In the genomic region with DNA sequence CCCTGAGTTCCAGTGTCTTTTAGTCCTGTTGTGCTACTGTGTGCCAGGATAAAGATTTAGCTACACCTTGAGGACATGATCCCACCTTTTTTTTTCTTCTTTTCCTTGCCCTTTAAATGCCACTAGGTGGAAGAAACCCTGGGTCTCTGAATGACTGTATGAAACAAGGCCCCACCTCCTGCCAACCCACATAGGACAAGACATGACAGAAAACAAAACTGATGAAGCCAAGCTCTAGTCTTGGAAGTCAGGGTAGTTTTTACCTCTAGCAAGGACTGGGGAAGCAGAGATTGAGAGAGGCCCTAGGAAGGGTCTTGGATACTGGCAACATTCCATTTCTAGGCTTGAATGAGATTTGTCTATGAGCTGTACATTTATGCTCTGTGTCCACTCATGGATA, we compare ENCODE assay signal across 28 cellular contexts.
"Had no signal": no experiment of that assay in that cellular context is flagged by ENCODE, and none has a peak within 500 bp of the region (broad histone marks: within the 10 kb centered on the region; RNA-seq: fewer than 3 reads in every experiment).

No MANE protein-coding gene starts in this region.

- ATAC-seq: activated CD4-positive, CD25-positive, alpha-beta regulatory T cell treated with anti-CD3 and anti-CD28 coated beads, Interleukin-2, amount 50 U/mL, for 24 hours; body of pancreas; gastroesophageal sphincter; heart right ventricle; T-helper 17 cell had no signal

- H3K27me3 Mint-ChIP-seq: activated CD4-positive, alpha-beta T cell treated with anti-CD3 and anti-CD28 coated beads, Interleukin-2, amount 10 ng/mL, durations not matched to agents 24 days and 14 days had no signal

- H3K36me3 Mint-ChIP-seq: activated naive CD4-positive, alpha-beta T cell treated with anti-CD3 and anti-CD28 coated beads, Interleukin-2, amount 50 U/mL, for 24 hours had no signal

- H3K4me1 Mint-ChIP-seq: activated B cell treated with CpG ODN at 0.5 μM for 24 hours; activated CD4-positive, alpha-beta memory T cell treated with anti-CD3 and anti-CD28 coated beads, Interleukin-2, amount 10 ng/mL, durations not matched to agents 7 days and 5 days; activated CD4-positive, alpha-beta T cell treated with anti-CD3 and anti-CD28 coated beads, Interleukin-2, amount 10 ng/mL, durations not matched to agents 24 days and 14 days; activated naive CD4-positive, alpha-beta T cell treated with anti-CD3 and anti-CD28 coated beads, Interleukin-2, amount 50 U/mL, for 24 hours had no signal

- DNase-seq: activated B cell treated with CpG ODN at 0.5 μM for 24 hours; activated CD4-positive, alpha-beta memory T cell treated with anti-CD3 and anti-CD28 coated beads, Interleukin-2, amount 10 ng/mL, durations not matched to agents 7 days and 5 days; activated CD4-positive, alpha-beta T cell treated with anti-CD3 and anti-CD28 coated beads, Interleukin-2, amount 10 ng/mL, durations not matched to agents 24 days and 14 days; activated CD4-positive, alpha-beta T cell treated with anti-CD3 and anti-CD28 coated beads, Interleukin-2, amount 50 U/mL, for 4 hours; activated CD8-positive, alpha-beta memory T cell treated with anti-CD3 and anti-CD28 coated beads, Interleukin-2, amount 50 U/mL, for 48 hours; activated effector memory CD4-positive, alpha-beta T cell treated with Interleukin-2 at 50 U/mL for 16 hours; activated gamma-delta T cell treated with Interleukin-2 at 50 U/mL for 16 hours; activated naive CD4-positive, alpha-beta T cell treated with anti-CD3 and anti-CD28 coated beads for 36 hours; activated T-cell treated with anti-CD3 and anti-CD28 coated beads for 4 hours; activated T-cell treated with anti-CD3 and anti-CD28 coated beads, Interleukin-2, amount 50 U/mL, for 24 hours; activated T-cell treated with anti-CD3 and anti-CD28 coated beads, Interleukin-2, amount 50 U/mL, for 72 hours; adrenal gland; amygdala; aorta; body of pancreas; colonic mucosa; effector CD8-positive, alpha-beta T cell; esophagus squamous epithelium; foreskin melanocyte; heart right ventricle; T-helper 1 cell; T-helper 17 cell; T1000; WERI-Rb-1 had no signal

- H3K9me3 Mint-ChIP-seq: activated B cell treated with CpG ODN at 0.5 μM for 24 hours; activated CD4-positive, alpha-beta memory T cell treated with anti-CD3 and anti-CD28 coated beads, Interleukin-2, amount 10 ng/mL, durations not matched to agents 7 days and 5 days; activated CD4-positive, alpha-beta T cell treated with anti-CD3 and anti-CD28 coated beads, Interleukin-2, amount 10 ng/mL, durations not matched to agents 24 days and 14 days; activated naive CD4-positive, alpha-beta T cell treated with anti-CD3 and anti-CD28 coated beads for 36 hours; activated naive CD4-positive, alpha-beta T cell treated with anti-CD3 and anti-CD28 coated beads, Interleukin-2, amount 50 U/mL, for 24 hours; activated T-cell treated with anti-CD3 and anti-CD28 coated beads, Interleukin-2, amount 50 U/mL, for 24 hours; T-helper 2 cell treated with Interferon-gamma antibody and Interleukin-4, amounts not matched to agents 5 μg/mL and 100 μg/mL, for 36 hours had no signal

- H3K4me3 Mint-ChIP-seq: activated B cell treated with CpG ODN at 0.5 μM for 24 hours; activated CD4-positive, alpha-beta memory T cell treated with anti-CD3 and anti-CD28 coated beads, Interleukin-2, amount 10 ng/mL, durations not matched to agents 7 days and 5 days; activated CD4-positive, alpha-beta T cell treated with anti-CD3 and anti-CD28 coated beads, Interleukin-2, amount 10 ng/mL, durations not matched to agents 24 days and 14 days; activated naive CD4-positive, alpha-beta T cell treated with anti-CD3 and anti-CD28 coated beads for 36 hours; activated naive CD4-positive, alpha-beta T cell treated with anti-CD3 and anti-CD28 coated beads, Interleukin-2, amount 50 U/mL, for 24 hours; activated T-cell treated with anti-CD3 and anti-CD28 coated beads, Interleukin-2, amount 50 U/mL, for 24 hours; activated T-cell treated with anti-CD3 and anti-CD28 coated beads, Interleukin-2, amount 50 U/mL, for 72 hours; T-helper 17 cell; T-helper 2 cell treated with Interferon-gamma antibody and Interleukin-4, amounts not matched to agents 5 μg/mL and 100 μg/mL, for 36 hours had no signal

- H3K27ac Mint-ChIP-seq: activated B cell treated with CpG ODN at 0.5 μM for 24 hours; activated CD4-positive, alpha-beta memory T cell treated with anti-CD3 and anti-CD28 coated beads, Interleukin-2, amount 10 ng/mL, durations not matched to agents 7 days and 5 days; activated CD4-positive, alpha-beta T cell treated with anti-CD3 and anti-CD28 coated beads, Interleukin-2, amount 10 ng/mL, durations not matched to agents 24 days and 14 days; activated naive CD4-positive, alpha-beta T cell treated with anti-CD3 and anti-CD28 coated beads for 36 hours; activated naive CD4-positive, alpha-beta T cell treated with anti-CD3 and anti-CD28 coated beads, Interleukin-2, amount 50 U/mL, for 24 hours; activated T-cell treated with anti-CD3 and anti-CD28 coated beads, Interleukin-2, amount 50 U/mL, for 24 hours; activated T-cell treated with anti-CD3 and anti-CD28 coated beads, Interleukin-2, amount 50 U/mL, for 72 hours; T-helper 17 cell; T-helper 2 cell treated with Interferon-gamma antibody and Interleukin-4, amounts not matched to agents 5 μg/mL and 100 μg/mL, for 36 hours had no signal
